ENCODE assay signal across 11 cellular contexts in genomic region chr1:202107321-202107761, GRCh38. TPM values are rescaled to one million over a fixed set of nuclear protein-coding genes. Genes with fewer than 3 reads are reported as not detected.
DNase-seq lines count a peak whose midpoint lies in the region; ATAC-seq and TF ChIP-seq lines count a peak whose summit lies in the region.
"Had no signal": no experiment of that assay in that cellular context is flagged by ENCODE, and none has a peak within 500 bp of the region (broad histone marks: within the 10 kb centered on the region; RNA-seq: fewer than 3 reads in every experiment).

No MANE protein-coding gene starts in this region.

- POLR2A ChIA-PET in PC-3 (lab: Charles Lee; ENCODE audit: unreplicated experiment) = no interaction called here

- H3K4me2 ChIP-seq in PC-3 (ENCODE audit: low read length) = 0 out of 2 replicates have a peak overlapping the region, but pooled peaks have one; percentile 8

- H3K27ac ChIP-seq in PC-3 (ENCODE audit: low read length) (peak overlapping the region; percentile 81), right cardiac atrium (ENCODE audit: low read length) (peak overlapping the region; percentile 81)

- ATAC-seq in PC-3 (peak; percentile 52), right cardiac atrium (peak; percentile 47 to 60), GM18868 (IDR thresholded peaks at IDR 0.05; ENCODE audit: unreplicated experiment) (no peak)

- CTCF ChIA-PET in PC-3 (lab: Charles Lee) = no interaction called here

- intact Hi-C loops in PC-3 (cut with micrococcal nuclease) (no loop called here), right cardiac atrium (cut with DNase I) (no loop called here)

- H3K79me2 ChIP-seq in PC-3 (ENCODE audit: low read length) = no peaks in the 10 kb centered on the region

- DNase-seq in LoVo (ENCODE audit: low spot score) (peak; percentile 79), PC-3 (peak; percentile 44), right cardiac atrium (peak; percentile 20 to 66 (median 61)), renal cortical epithelial cell (ENCODE audit: low read depth) (peak; percentile 76), NOMO-1 (lab: John Stamatoyannopoulos, UW; ENCODE audit: unreplicated experiment in 2 of 2) (no peak), OCI-M1 (lab: John Stamatoyannopoulos, UW) (no peak)
- DNase-seq in activated effector memory CD4-positive, alpha-beta T cell treated with Interleukin-2 at 50 U/mL for 16 hours = no peak
- DNase-seq: effector memory CD4-positive, alpha-beta T cell; NCI-H1436 had no signal

- TF ChIP-seq CTCF in PC-3 (conservative IDR thresholded peaks at IDR 0.05; ENCODE audit: low read depth, low read length) = no peak

- WGBS in right cardiac atrium = 49% methylated on average over 5 of the region's 5 CpGs

- no peaks in the 10 kb centered on the region for H3F3A ChIP-seq in PC-3 (ENCODE audit: low read length, unreplicated experiment)

- H3K4me1 ChIP-seq in PC-3 (ENCODE audit: insufficient read depth, low read length) = peaks cover 31% of the 10 kb centered on the region
- peaks cover 5% of the 10 kb centered on the region for H3K4me1 ChIP-seq in right cardiac atrium (ENCODE audit: control insufficient read depth, insufficient read depth, low read length)

- H3K27me3 ChIP-seq in PC-3 (ENCODE audit: low read length) (no peaks in the 10 kb centered on the region), right cardiac atrium (ENCODE audit: control insufficient read depth, insufficient read depth) (no peaks in the 10 kb centered on the region)

- H3K9me3 ChIP-seq in PC-3 (ENCODE audit: low read length) (no peaks in the 10 kb centered on the region), right cardiac atrium (ENCODE audit: control insufficient read depth, low read length) (no peaks in the 10 kb centered on the region)

- no peaks in the 10 kb centered on the region for H3K9me2 ChIP-seq in PC-3 (replicated peaks; ENCODE audit: low read length)

- no peaks in the 10 kb centered on the region for H3K36me3 ChIP-seq in PC-3 (ENCODE audit: low read depth, low read length)

- H4K20me1 ChIP-seq in PC-3 (ENCODE audit: low read length) = no peaks in the 10 kb centered on the region

- H3K9ac ChIP-seq in PC-3 (ENCODE audit: low read length) = no peak overlapping the region

- no peak overlapping the region for H3K4me3 ChIP-seq in PC-3 (ENCODE audit: low read length)
- no peak overlapping the region for H3K4me3 ChIP-seq in right cardiac atrium (ENCODE audit: low read length)

- H2AFZ ChIP-seq in PC-3 (ENCODE audit: low read length) = no peak overlapping the region

- no TSS peak for BruUV-seq in PC-3 (replicated peaks; lab: Mats Ljungman, UMichigan)

RNA-seq across cellular contexts. Expression of gene GPR37L1, which starts 15.4 kb away (rescaled TPM):
- total RNA-seq in PC-3 (2014; rRNA removed) = 0.04 TPM in 1 of 2 replicates, not detected in the other
- total RNA-seq in right cardiac atrium = under 1 TPM in 3 of 4 donors, not detected in 1; 0.06 to 0.21 (median 0.11) TPM
- 0.20 TPM for polyA plus RNA-seq in right cardiac atrium
- 0.15 and 0.35 TPM in 2 replicates for total RNA-seq in renal cortical epithelial cell
- total RNA-seq: activated T-helper 2 cell treated with anti-CD3 and anti-CD28 coated beads, Interferon-gamma antibody, Interleukin-2, Interleukin-4, amounts not matched to agents 10 μg/mL and 5 μg/mL and 100 μg/mL, durations not matched to agents 14 hours and 24 hours and 36 hours had no signal

RNA-seq across cellular contexts. Expression of gene ARL8A, which starts 37.2 kb away (rescaled TPM):
- 20.4 and 26.4 TPM in 2 replicates for total RNA-seq in PC-3 (2014; rRNA removed)
- 10 to 100 TPM; 60.9 to 75.3 (median 66.7) TPM for total RNA-seq in right cardiac atrium
- 32.0 TPM for polyA plus RNA-seq in right cardiac atrium
- total RNA-seq in renal cortical epithelial cell = 37.2 and 47.9 TPM in 2 replicates

RNA-seq across cellular contexts. Expression of gene PTPN7, which starts 53.1 kb away (rescaled TPM):
- not detected in 2 replicates for total RNA-seq in PC-3 (2014; rRNA removed)
- 1 to 10 TPM in 1 of 4 donors, under 1 TPM in 3; 0.28 to 1.7 (median 0.66) TPM for total RNA-seq in right cardiac atrium
- 0.29 TPM for polyA plus RNA-seq in right cardiac atrium
- total RNA-seq in renal cortical epithelial cell = not detected in 2 replicates

Comparison
In these comparisons a context has a peak if more than half of its experiments do, and no peak if none do; other contexts are left out.
1. DNase-seq: peak in LoVo (single experiment), PC-3 (single experiment), right cardiac atrium (3 of 3) and renal cortical epithelial cell (single experiment); none in NOMO-1 (0 of 2), OCI-M1 (single experiment) and activated effector memory CD4-positive, alpha-beta T cell treated with Interleukin-2 at 50 U/mL for 16 hours (single experiment).